ENCODE assay signal across 14 cellular contexts in genomic region chr2:61255580-61256437, GRCh38.
DNase-seq lines count a peak whose midpoint lies in the region; ATAC-seq and TF ChIP-seq lines count a peak whose summit lies in the region.
"Had no signal": no experiment of that assay in that cellular context is flagged by ENCODE, and none has a peak within 500 bp of the region (broad histone marks: within the 10 kb centered on the region; RNA-seq: fewer than 3 reads in every experiment).

No MANE protein-coding gene starts in this region.

- TF ChIP-seq CTCF in upper lobe of left lung (IDR thresholded peaks at IDR 0.05) (no peak), colonic mucosa (IDR thresholded peaks at IDR 0.05) (no peak)

- peaks cover 7 to 67% (median 26%) of the 10 kb centered on the region in 4 donors for H3K36me3 ChIP-seq in upper lobe of left lung
- H3K36me3 ChIP-seq in colonic mucosa, result peaks cover 6% of the 10 kb centered on the region

- TF ChIP-seq EP300 in upper lobe of left lung (IDR thresholded peaks at IDR 0.05), result peak in 1 of 4 donors; percentile 29

- H3K27me3 Mint-ChIP-seq in T-helper 17 cell, result no peaks in the 10 kb centered on the region
- H3K27me3 Mint-ChIP-seq: activated CD8-positive, alpha-beta memory T cell treated with anti-CD3 and anti-CD28 coated beads, Interleukin-2, amount 10 ng/mL, durations not matched to agents 7 days and 5 days had no signal

- no peak for DNase-seq in left cardiac atrium
- no peak for DNase-seq in cardiac septum (ENCODE audit: low spot score)
- DNase-seq in T-helper 17 cell, result no peak
- peak; percentile 74 for DNase-seq in fibroblast of the conjunctiva (ENCODE audit: low read depth)
- DNase-seq in upper lobe of left lung, result no peak
- DNase-seq in globus pallidus (ENCODE audit: low spot score), result no peak
- no peak for DNase-seq in colonic mucosa
- no peak for DNase-seq in COR-L47 (lab: John Stamatoyannopoulos, UW)
- DNase-seq: activated CD8-positive, alpha-beta memory T cell treated with anti-CD3 and anti-CD28 coated beads, Interleukin-2, amount 10 ng/mL, durations not matched to agents 7 days and 5 days; hippocampal formation; NCI-H524; stimulated activated CD4-positive, alpha-beta T cell treated with anti-CD3 and anti-CD28 coated beads, Interleukin-15, amount 100 ng/mL, for 24 hours had no signal

- ATAC-seq in left cardiac atrium, result peak; percentile 68 to 96
- no peak for ATAC-seq in T-helper 17 cell
- peak in 1 of 2 donors; percentile 29 for ATAC-seq in upper lobe of left lung (ENCODE audit: low FRiP score in 2 of 2)
- ATAC-seq: activated CD8-positive, alpha-beta memory T cell treated with anti-CD3 and anti-CD28 coated beads, Interleukin-2, amount 10 ng/mL, durations not matched to agents 7 days and 5 days; stimulated activated effector memory CD8-positive, alpha-beta T cell treated with anti-CD3 and anti-CD28 coated beads, Interleukin-12 subunit alpha, Interleukin-12 subunit beta, amount 100 ng/mL, for 72 hours had no signal

- no peaks in the 10 kb centered on the region for H3K27me3 ChIP-seq in upper lobe of left lung
- no peaks in the 10 kb centered on the region for H3K27me3 ChIP-seq in colonic mucosa

- H3K4me3 ChIP-seq in upper lobe of left lung (no peak overlapping the region), colonic mucosa (no peak overlapping the region)

- H3K4me1 ChIP-seq in upper lobe of left lung (peaks cover 0 to 8% (median 0%) of the 10 kb centered on the region in 4 donors), colonic mucosa (no peaks in the 10 kb centered on the region)

- no peaks in the 10 kb centered on the region for H3K9me3 ChIP-seq in T-helper 17 cell (ENCODE audit: control insufficient read depth, low read length, poor library complexity, severe bottlenecking)
- H3K9me3 ChIP-seq in upper lobe of left lung, result no peaks in the 10 kb centered on the region
- H3K9me3 ChIP-seq in colonic mucosa, result no peaks in the 10 kb centered on the region

- H3K4me1 Mint-ChIP-seq in T-helper 17 cell, result peaks cover 10% of the 10 kb centered on the region
- H3K4me1 Mint-ChIP-seq: stimulated activated effector memory CD8-positive, alpha-beta T cell treated with anti-CD3 and anti-CD28 coated beads, Interleukin-12 subunit alpha, Interleukin-12 subunit beta, amount 100 ng/mL, for 72 hours had no signal

- H3K4me3 Mint-ChIP-seq in T-helper 17 cell, result no peak overlapping the region
- H3K4me3 Mint-ChIP-seq: activated CD8-positive, alpha-beta memory T cell treated with anti-CD3 and anti-CD28 coated beads, Interleukin-2, amount 10 ng/mL, durations not matched to agents 7 days and 5 days; stimulated activated effector memory CD8-positive, alpha-beta T cell treated with anti-CD3 and anti-CD28 coated beads, Interleukin-12 subunit alpha, Interleukin-12 subunit beta, amount 100 ng/mL, for 72 hours had no signal

- peaks cover 13% of the 10 kb centered on the region for H3K36me3 Mint-ChIP-seq in T-helper 17 cell (ENCODE audit: low read depth)

- H3K9ac ChIP-seq in colonic mucosa (ENCODE audit: low read depth in 2 of 2, low read length in 2 of 2), result no peak overlapping the region

- intact Hi-C loops in left cardiac atrium (cut with DNase I), result no loop called here
- intact Hi-C loops in cardiac septum (cut with DNase I), result no loop called here
- intact Hi-C loops in colonic mucosa (cut with DNase I), result no loop called here

- H3K27ac ChIP-seq in upper lobe of left lung (peak overlapping the region in 3 of 4 donors; percentile 41 to 77 (median 71)), colonic mucosa (no peak overlapping the region)
- H3K27ac ChIP-seq: C4-2B had no signal

- TF ChIP-seq POLR2A in upper lobe of left lung (IDR thresholded peaks at IDR 0.05), result no peak

- peak overlapping the region; percentile 79 for H3K27ac Mint-ChIP-seq in T-helper 17 cell
- H3K27ac Mint-ChIP-seq: activated CD8-positive, alpha-beta memory T cell treated with anti-CD3 and anti-CD28 coated beads, Interleukin-2, amount 10 ng/mL, durations not matched to agents 7 days and 5 days; stimulated activated effector memory CD8-positive, alpha-beta T cell treated with anti-CD3 and anti-CD28 coated beads, Interleukin-12 subunit alpha, Interleukin-12 subunit beta, amount 100 ng/mL, for 72 hours had no signal

- WGBS in upper lobe of left lung, 2 donors, result 89 to 93% methylated on average over 5 of the region's 5 CpGs
